8 cellular contexts compared by ENCODE assay signal in genomic region chr12:1591029-1591428, GRCh38. TPM values are rescaled to one million over a fixed set of nuclear protein-coding genes. Genes with fewer than 3 reads are reported as not detected.
DNase-seq lines count a peak whose midpoint lies in the region; ATAC-seq and TF ChIP-seq lines count a peak whose summit lies in the region.

No MANE protein-coding gene starts in this region.

- peaks cover 0 to 4% (median 0%) of the 10 kb centered on the region in 4 donors for H3K36me3 ChIP-seq in esophagus muscularis mucosa

- H3K9me3 ChIP-seq in esophagus muscularis mucosa, result no peaks in the 10 kb centered on the region

- no peak for ATAC-seq in activated CD8-positive, alpha-beta memory T cell treated with anti-CD3 and anti-CD28 coated beads, Interleukin-2, amount 10 ng/mL, durations not matched to agents 7 days and 5 days
- no peak for ATAC-seq in GM18498 (IDR thresholded peaks at IDR 0.05; ENCODE audit: unreplicated experiment)

- CTCF ChIA-PET in activated CD8-positive, alpha-beta memory T cell treated with anti-CD3 and anti-CD28 coated beads, Interleukin-2, amount 10 ng/mL, durations not matched to agents 7 days and 5 days (lab: Charles Lee), result interaction anchor here (1.6 to 4.1 kb wide), 4 partner anchors 12 to 474 kb away, joined by 3 to 38 read pairs (median 30); no protein-coding TSS in a partner anchor

- intact Hi-C loops in esophagus muscularis mucosa (cut with DNase I), result loop anchor here (10.0 kb wide), 2 partner anchors 836 to 946 kb away; partner anchors contain the start of gene WNK1

- peaks cover 25% of the 10 kb centered on the region for H3K36me3 Mint-ChIP-seq in activated CD8-positive, alpha-beta memory T cell treated with anti-CD3 and anti-CD28 coated beads, Interleukin-2, amount 10 ng/mL, durations not matched to agents 7 days and 5 days

- peak overlapping the region; percentile 38 for H3K27ac Mint-ChIP-seq in activated CD8-positive, alpha-beta memory T cell treated with anti-CD3 and anti-CD28 coated beads, Interleukin-2, amount 10 ng/mL, durations not matched to agents 7 days and 5 days

- H3K27me3 ChIP-seq in esophagus muscularis mucosa, result no peaks in the 10 kb centered on the region

- TF ChIP-seq CTCF in WI38 (IDR thresholded peaks at IDR 0.05; ENCODE audit: low read depth, low read length) (no peak), esophagus muscularis mucosa (IDR thresholded peaks at IDR 0.05) (no peak)

- peak overlapping the region; percentile 38 to 95 (median 58) for H3K27ac ChIP-seq in esophagus muscularis mucosa (replicated peaks in 1 of 4)

- no peaks in the 10 kb centered on the region for H3K9me3 Mint-ChIP-seq in activated CD8-positive, alpha-beta memory T cell treated with anti-CD3 and anti-CD28 coated beads, Interleukin-2, amount 10 ng/mL, durations not matched to agents 7 days and 5 days (ENCODE audit: low read depth)

- H3K4me1 ChIP-seq in esophagus muscularis mucosa, result peaks cover 60 to 87% (median 85%) of the 10 kb centered on the region in 4 donors

- TF ChIP-seq EP300 in esophagus muscularis mucosa (IDR thresholded peaks at IDR 0.05), result no peak

- peak overlapping the region; percentile 87 for H3K4me3 Mint-ChIP-seq in activated CD8-positive, alpha-beta memory T cell treated with anti-CD3 and anti-CD28 coated beads, Interleukin-2, amount 10 ng/mL, durations not matched to agents 7 days and 5 days

- H3K27me3 Mint-ChIP-seq in activated CD8-positive, alpha-beta memory T cell treated with anti-CD3 and anti-CD28 coated beads, Interleukin-2, amount 10 ng/mL, durations not matched to agents 7 days and 5 days, result no peaks in the 10 kb centered on the region

- WGBS in esophagus muscularis mucosa, result 31% methylated on average over 4 of the region's 4 CpGs

- H3K4me3 ChIP-seq in WI38 (ENCODE audit: low read depth, low read length) (peak overlapping the region; percentile 72), esophagus muscularis mucosa (peak overlapping the region; percentile 84 to 96 (median 88)), skeletal muscle cell (ENCODE audit: low read depth, low read length) (peak overlapping the region; percentile 68)

- peak; percentile 58 for DNase-seq in activated CD8-positive, alpha-beta memory T cell treated with anti-CD3 and anti-CD28 coated beads, Interleukin-2, amount 10 ng/mL, durations not matched to agents 7 days and 5 days
- no peak for DNase-seq in activated CD8-positive, alpha-beta memory T cell treated with anti-CD3 and anti-CD28 coated beads, Interleukin-2, amount 50 U/mL, for 48 hours
- DNase-seq in esophagus muscularis mucosa (ENCODE audit: extremely low spot score) (no peak), skeletal muscle cell (ENCODE audit: low read depth) (no peak), Ammon's horn (ENCODE audit: low spot score) (no peak), putamen (ENCODE audit: low spot score) (no peak)

- TF ChIP-seq POLR2A in esophagus muscularis mucosa (IDR thresholded peaks at IDR 0.05; ENCODE audit: low read depth), result no peak

- H3K4me1 Mint-ChIP-seq in activated CD8-positive, alpha-beta memory T cell treated with anti-CD3 and anti-CD28 coated beads, Interleukin-2, amount 10 ng/mL, durations not matched to agents 7 days and 5 days, result peaks cover 49% of the 10 kb centered on the region

RNA-seq across cellular contexts. Expression of gene FBXL14, which starts 3.4 kb away (rescaled TPM):
- total RNA-seq in activated CD8-positive, alpha-beta memory T cell treated with anti-CD3 and anti-CD28 coated beads, Interleukin-2, amount 10 ng/mL, durations not matched to agents 7 days and 5 days, result 10 to 100 TPM; 28.2 to 33.4 TPM
- total RNA-seq in esophagus muscularis mucosa, result 10 to 100 TPM; 12.0 to 22.6 (median 16.0) TPM

RNA-seq across cellular contexts. Expression of gene WNT5B, which starts 38.0 kb away (rescaled TPM):
- total RNA-seq in activated CD8-positive, alpha-beta memory T cell treated with anti-CD3 and anti-CD28 coated beads, Interleukin-2, amount 10 ng/mL, durations not matched to agents 7 days and 5 days, result 1 to 10 TPM in 1 of 2 experiments, under 1 TPM in 1; 0.70 to 5.8 TPM
- total RNA-seq in esophagus muscularis mucosa, result 100 to 1,000 TPM in 1 of 4 donors, 10 to 100 TPM in 3; 33.5 to 112 (median 53.5) TPM

Comparison
In these comparisons a context has a peak if more than half of its experiments do, and no peak if none do; other contexts are left out.
1. RNA of gene WNT5B, which starts 38.0 kb away (total RNA-seq): 33.5 to 112 TPM in esophagus muscularis mucosa; 0.70 to 5.8 TPM in activated CD8-positive, alpha-beta memory T cell treated with anti-CD3 and anti-CD28 coated beads, Interleukin-2, amount 10 ng/mL, durations not matched to agents 7 days and 5 days; every median in the first group is over 4 times any median in the second.
2. Peak in every context shown above with its lines, with median percentiles within 50 percentile points of each other: H3K4me3 ChIP-seq.